21 cellular contexts compared by ENCODE assay signal in the genomic region with DNA sequence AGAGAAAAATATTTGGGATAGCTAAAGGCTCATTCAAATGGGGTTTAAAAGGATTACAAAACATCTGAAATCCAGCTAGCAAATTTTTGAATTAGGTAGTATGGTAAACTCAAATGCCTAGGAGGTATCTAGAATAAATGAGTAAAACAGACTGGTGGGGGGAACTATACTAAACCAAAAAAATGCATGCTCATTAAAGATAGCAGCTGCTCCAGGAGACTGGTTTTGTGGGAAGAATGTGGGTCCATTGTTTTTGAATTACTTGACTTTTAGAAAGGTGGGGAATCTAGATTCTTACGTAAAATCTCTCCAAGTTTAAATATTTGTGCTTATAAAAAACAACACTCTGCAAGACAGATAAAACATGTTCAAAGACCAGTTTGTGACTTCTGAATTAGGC.
DNase-seq lines count a peak whose midpoint lies in the region; ATAC-seq and TF ChIP-seq lines count a peak whose summit lies in the region.
"Had no signal": no experiment of that assay in that cellular context is flagged by ENCODE, and none has a peak within 500 bp of the region (broad histone marks: within the 10 kb centered on the region; RNA-seq: fewer than 3 reads in every experiment).

No MANE protein-coding gene starts in this region.

- TF ChIP-seq EP300 in ovary (IDR thresholded peaks at IDR 0.05) = no peak

- TF ChIP-seq CTCF in AG09309 (IDR thresholded peaks at IDR 0.05; ENCODE audit: control insufficient read depth, insufficient read depth, low read depth, low read length, missing control alignments) (no peak), astrocyte of the cerebellum (IDR thresholded peaks at IDR 0.05; ENCODE audit: low read depth, low read length, missing control alignments) (no peak), fibroblast of the aortic adventitia (IDR thresholded peaks at IDR 0.05; ENCODE audit: insufficient read depth, low read length) (no peak), ovary (IDR thresholded peaks at IDR 0.05) (no peak)

- ATAC-seq in GM19467 (IDR thresholded peaks at IDR 0.05; ENCODE audit: unreplicated experiment) (no peak), GM21515 (IDR thresholded peaks at IDR 0.05; ENCODE audit: unreplicated experiment) (no peak)
- ATAC-seq: Right ventricle myocardium inferior had no signal

- WGBS in HUES64 = no CpG with 5 or more reads among the region's 1 CpG
- WGBS in ovary, 3 donors = 16 to 24% (median 21%) methylated on average over 1 of the region's 1 CpG

- in situ Hi-C loops in astrocyte of the cerebellum (cut with HindIII; ENCODE audit: low sequenced_read_pairs) = no loop called here

- H3K4me1 ChIP-seq in HUES64 (ENCODE audit: insufficient read depth, low read length) = 0 out of 2 replicates have a peak, but pooled peaks cover 4% of the 10 kb centered on the region
- H3K4me1 ChIP-seq in ovary (ENCODE audit: insufficient read depth) = no peaks in the 10 kb centered on the region
- H3K4me1 ChIP-seq: BE2C had no signal

- no peak overlapping the region for H3K9ac ChIP-seq in HUES64 (ENCODE audit: low read depth, low read length)
- H3K9ac ChIP-seq: KMS-11 had no signal

- H3K4me3 ChIP-seq in AG09309 (ENCODE audit: control insufficient read depth, low read depth, low read length) (no peak overlapping the region), HUES64 (ENCODE audit: low read length) (no peak overlapping the region), astrocyte of the cerebellum (ENCODE audit: low read depth, low read length) (no peak overlapping the region), fibroblast of the aortic adventitia (ENCODE audit: low read depth, low read length) (no peak overlapping the region), ovary (no peak overlapping the region)

- H3K36me3 ChIP-seq in HUES64 (ENCODE audit: insufficient read depth, low read length) (no peaks in the 10 kb centered on the region), ovary (no peaks in the 10 kb centered on the region)
- H3K36me3 ChIP-seq: BE2C had no signal

- DNase-seq in AG09309 (ENCODE audit: low read depth) (peak; percentile 34), astrocyte of the cerebellum (ENCODE audit: low read depth) (peak; percentile 32), fibroblast of the aortic adventitia (ENCODE audit: low read depth) (peak; percentile 30), ovary (no peak)
- no peak for DNase-seq in activated CD4-positive, CD25-positive, alpha-beta regulatory T cell (lab: John Stamatoyannopoulos, UW)
- DNase-seq: BE2C, COR-L47, DMS 273 treated with DMSO at 0.1 percent for 48 hours, DMS79 treated with DMSO at 0.1 percent for 48 hours, H9, HFFc6, IMR-90, NCI-H1694, NCI-H2081 treated with DMSO at 0.1 percent for 48 hours, NCI-H2171 treated with DMSO at 0.1 percent for 48 hours, OCI-M1 had no signal

- H3K27ac ChIP-seq in HUES64 (ENCODE audit: low read depth, low read length) = peak overlapping the region; percentile 27; the same call in 1 of the 2 replicates
- H3K27ac ChIP-seq in ovary = no peak overlapping the region
- H3K27ac ChIP-seq: KMS-11 had no signal

- H3K9me3 ChIP-seq in HUES64 (ENCODE audit: insufficient read depth, low read depth, low read length) (no peaks in the 10 kb centered on the region), ovary (no peaks in the 10 kb centered on the region)
- H3K9me3 ChIP-seq: BE2C had no signal

- TF ChIP-seq POLR2A in ovary (IDR thresholded peaks at IDR 0.05) = no peak

- no peaks in the 10 kb centered on the region for H3K27me3 ChIP-seq in HUES64 (ENCODE audit: insufficient read depth, low read length)
- H3K27me3 ChIP-seq in ovary = no peaks in the 10 kb centered on the region
- H3K27me3 ChIP-seq: BE2C had no signal

- intact Hi-C loops in ovary (cut with DNase I) = no loop called here

Comparison
In these comparisons a context has a peak if more than half of its experiments do, and no peak if none do; other contexts are left out.
1. DNase-seq: peak in AG09309 (single experiment), astrocyte of the cerebellum (single experiment) and fibroblast of the aortic adventitia (single experiment); none in activated CD4-positive, CD25-positive, alpha-beta regulatory T cell (0 of 4) and ovary (0 of 5).